Comparison of ENCODE assay signal across 9 cellular contexts in genomic region chr16:3459401-3460090, GRCh38. TPM values are rescaled to one million over a fixed set of nuclear protein-coding genes. Genes with fewer than 3 reads are reported as not detected.
DNase-seq lines count a peak whose midpoint lies in the region; ATAC-seq, FAIRE-seq and TF ChIP-seq lines count a peak whose summit lies in the region.
"Had no signal": no experiment of that assay in that cellular context is flagged by ENCODE, and none has a peak within 500 bp of the region (broad histone marks: within the 10 kb centered on the region; RNA-seq: fewer than 3 reads in every experiment).

No MANE protein-coding gene starts in this region.

- H3K4ac ChIP-seq in H9 (ENCODE audit: low read depth, low read length) = no peak overlapping the region

- no peak overlapping the region for H3K18ac ChIP-seq in H9 (ENCODE audit: insufficient read length, low read depth, low read length)

- no peak overlapping the region for H4K91ac ChIP-seq in H9 (ENCODE audit: insufficient read length, low read depth, low read length)

- H2BK120ac ChIP-seq in H9 (ENCODE audit: low read depth, low read length, poor library complexity, severe bottlenecking) = no peak overlapping the region

- no peak for FAIRE-seq in small intestine (lab: Jason Lieb, UNC)

- H2BK15ac ChIP-seq in H9 (ENCODE audit: low read depth, low read length) = no peak overlapping the region

- ATAC-seq in WTC11 = no peak; the same call in none of the 2 replicates
- no peak for ATAC-seq in HG03457 (IDR thresholded peaks at IDR 0.05; ENCODE audit: unreplicated experiment)
- no peak for ATAC-seq in GM21717 (IDR thresholded peaks at IDR 0.05; ENCODE audit: unreplicated experiment)

- peak overlapping the region; percentile 90 for H3K4me2 ChIP-seq in H9 (ENCODE audit: insufficient read depth, insufficient read length, low read length)

- no CpG with 5 or more reads among the region's 9 CpGs for WGBS in H9 (ENCODE audit: extremely low coverage, insufficient read length, low lambda C conversion rate)
- 10 to 44% (median 27%) methylated on average over 9 of the region's 9 CpGs for WGBS in small intestine, 3 donors

- H3K4me3 Mint-ChIP-seq in H9 (peak overlapping the region; percentile 92 to 96), WTC11 (peak overlapping the region; percentile 87), glutamatergic neuron (ENCODE audit: unreplicated experiment) (peak overlapping the region; percentile 90)

- peaks cover 8% of the 10 kb centered on the region for H3K23me2 ChIP-seq in H9 (ENCODE audit: insufficient read length, low read depth, low read length, poor library complexity, severe bottlenecking)

- no peak overlapping the region for H3K23ac ChIP-seq in H9 (ENCODE audit: insufficient read length, low read depth, low read length)

- TF ChIP-seq CTCF in H9 (conservative IDR thresholded peaks at IDR 0.05) (no peak), WTC11 (IDR thresholded peaks at IDR 0.05) (no peak), glutamatergic neuron (IDR thresholded peaks at IDR 0.05; ENCODE audit: partially characterized antibody, unreplicated experiment) (no peak)

- no peaks in the 10 kb centered on the region for H3K27me3 ChIP-seq in H9 (ENCODE audit: insufficient read depth, low read length)
- H3K27me3 ChIP-seq in small intestine (ENCODE audit: control insufficient read depth in 2 of 2, insufficient read depth in 2 of 2, low read length in 2 of 2) = no peaks in the 10 kb centered on the region

- H3K27me3 Mint-ChIP-seq in H9 (ENCODE audit: low read depth) (no peaks in the 10 kb centered on the region), WTC11 (ENCODE audit: low read depth) (no peaks in the 10 kb centered on the region; the same call in 1 of the 2 replicates), glutamatergic neuron (ENCODE audit: unreplicated experiment) (peaks cover 11% of the 10 kb centered on the region)

- no peak overlapping the region for H2BK5ac ChIP-seq in H9 (ENCODE audit: insufficient read length, low read length)

- H3K27ac Mint-ChIP-seq in H9 = peak overlapping the region; percentile 3 to 95 (median 32); a peak in 2 of 7 replicates
- peak overlapping the region; percentile 71 for H3K27ac Mint-ChIP-seq in WTC11
- H3K27ac Mint-ChIP-seq in glutamatergic neuron (ENCODE audit: unreplicated experiment) = peak overlapping the region; percentile 35

- no peak overlapping the region for H2BK12ac ChIP-seq in H9 (ENCODE audit: insufficient read length, low read depth, low read length)

- CTCF ChIA-PET in WTC11 (lab: Charles Lee) = no interaction called here

- no peak overlapping the region for H2AFZ ChIP-seq in H9 (ENCODE audit: low read length)

- no peak overlapping the region for H3K14ac ChIP-seq in H9 (ENCODE audit: insufficient read depth, low read length)

- no peak overlapping the region for H4K5ac ChIP-seq in H9 (ENCODE audit: insufficient read length, low read depth, low read length)

- no peaks in the 10 kb centered on the region for H4K20me1 ChIP-seq in H9 (ENCODE audit: control insufficient read depth, insufficient read depth, insufficient read length)

- H3K9me3 Mint-ChIP-seq in H9 (no peaks in the 10 kb centered on the region), WTC11 (no peaks in the 10 kb centered on the region), glutamatergic neuron (ENCODE audit: unreplicated experiment) (peaks cover 12% of the 10 kb centered on the region)

- peaks cover 24% of the 10 kb centered on the region for H3K79me2 ChIP-seq in H9 (ENCODE audit: insufficient read depth, low read length)

- H3K4me1 Mint-ChIP-seq in H9 = peaks cover 38 to 41% of the 10 kb centered on the region in 2 experiments
- peaks cover 43% of the 10 kb centered on the region for H3K4me1 Mint-ChIP-seq in WTC11
- peaks cover 28% of the 10 kb centered on the region for H3K4me1 Mint-ChIP-seq in glutamatergic neuron (ENCODE audit: low read depth, unreplicated experiment)

- H3K56ac ChIP-seq in H9 (ENCODE audit: insufficient read length, low read depth, low read length) = no peak overlapping the region

- H3K36me3 Mint-ChIP-seq in H9 (ENCODE audit: insufficient read depth in 1 of 3, low read depth in 3 of 3) (no peaks in the 10 kb centered on the region; a peak in 1 of 7 replicates), WTC11 (no peaks in the 10 kb centered on the region), glutamatergic neuron (ENCODE audit: unreplicated experiment) (no peaks in the 10 kb centered on the region)

- H3K79me1 ChIP-seq in H9 (ENCODE audit: insufficient read depth, low read depth, low read length, poor library complexity, severe bottlenecking) = peaks cover 7% of the 10 kb centered on the region

- H3K4me1 ChIP-seq in H9 (ENCODE audit: insufficient read depth, low read length) = peaks cover 8% of the 10 kb centered on the region; the same call in 1 of the 2 replicates
- H3K4me1 ChIP-seq in small intestine (ENCODE audit: control insufficient read depth in 2 of 2, insufficient read depth in 1 of 2, low read depth in 1 of 2, low read length in 1 of 2) = peaks cover 0 to 23% of the 10 kb centered on the region in 2 donors

- no peaks in the 10 kb centered on the region for H3K9me3 ChIP-seq in H9 (ENCODE audit: control insufficient read depth, low read depth, low read length)
- no peaks in the 10 kb centered on the region for H3K9me3 ChIP-seq in small intestine (ENCODE audit: control insufficient read depth, low read depth)

- POLR2A ChIA-PET in WTC11 (lab: Charles Lee) = no interaction called here

- no peak overlapping the region for H4K8ac ChIP-seq in H9 (replicated peaks; ENCODE audit: insufficient read length, low read depth, low read length)

- no peak overlapping the region for H2BK20ac ChIP-seq in H9 (ENCODE audit: low read depth, low read length, poor library complexity, severe bottlenecking)

- no peak overlapping the region for H3K27ac ChIP-seq in H9 (ENCODE audit: insufficient read length, low read depth, low read length)
- peak overlapping the region; percentile 16 to 19 for H3K27ac ChIP-seq in small intestine (ENCODE audit: low read depth in 1 of 2, low read length in 1 of 2)

- no peak overlapping the region for H3K9ac ChIP-seq in H9 (ENCODE audit: extremely low read depth, insufficient read length, low read length)

- no peaks in the 10 kb centered on the region for H3K36me3 ChIP-seq in small intestine (ENCODE audit: control insufficient read depth in 2 of 2, insufficient read depth in 2 of 2, low read length in 2 of 2)

- peak overlapping the region; percentile 10 to 56 for H3K4me3 ChIP-seq in small intestine (ENCODE audit: low read depth in 1 of 2, low read length in 2 of 2)

- H2AK5ac ChIP-seq in H9 (ENCODE audit: insufficient read length, low read length) = no peak overlapping the region

- no peak for DNase-seq in H9
- no peak for DNase-seq in WTC11 (ENCODE audit: low spot score)
- DNase-seq in glutamatergic neuron = no peak
- peak; percentile 49 for DNase-seq in small intestine
- DNase-seq in SW 1271 (lab: John Stamatoyannopoulos, UW) = no peak
- no peak for DNase-seq in Ammon's horn (ENCODE audit: low spot score)

- H3T11ph ChIP-seq in H9 (ENCODE audit: low read length) = no peak overlapping the region

TF ChIP-seq in WTC11, 78 proteins besides CTCF, POLR2A, EP300 and RAD21 (continues in another document):
- no peak for TF ChIP-seq KAT7 (CRISPR knock-in tag; IDR thresholded peaks at IDR 0.05; ENCODE audit: borderline replicate concordance)
- no peak for TF ChIP-seq MLX (CRISPR knock-in tag; IDR thresholded peaks at IDR 0.05)
- TF ChIP-seq SP1 (CRISPR knock-in tag; conservative IDR thresholded peaks at IDR 0.05) = no peak
- no peak for TF ChIP-seq TEAD4 (CRISPR knock-in tag; IDR thresholded peaks at IDR 0.05)
- TF ChIP-seq ZNF396 (CRISPR knock-in tag; IDR thresholded peaks at IDR 0.05; ENCODE audit: borderline replicate concordance) = no peak

RNA-seq across cellular contexts. Expression of gene NAA60, which starts 16.1 kb away (rescaled TPM):
- total RNA-seq in H9 (2021) = 49.3 and 50.4 TPM in 2 replicates
- 44.8 to 50.3 TPM (median 46.4 TPM) in 3 replicates for total RNA-seq in WTC11 (2021)
- 69.9 TPM for total RNA-seq in glutamatergic neuron (ENCODE audit: unreplicated experiment)
- 100 to 1,000 TPM in 1 of 3 donors, 10 to 100 TPM in 2; 51.2 to 102 (median 69.2) TPM for polyA plus RNA-seq in small intestine

RNA-seq across cellular contexts. Expression of gene ZNF597, which starts 16.2 kb away (rescaled TPM):
- total RNA-seq in H9 (2021) (3.4 and 3.5 TPM in 2 replicates), WTC11 (2021) (1.3 to 2.2 TPM (median 1.4 TPM) in 3 replicates), glutamatergic neuron (ENCODE audit: unreplicated experiment) (1.9 TPM)
- under 1 TPM; 0.45 to 0.95 (median 0.81) TPM for polyA plus RNA-seq in small intestine

RNA-seq across cellular contexts. Expression of gene C16orf90, which starts 35.7 kb away (rescaled TPM):
- total RNA-seq in H9 (2021) = not detected in 2 replicates
- not detected in 3 replicates for total RNA-seq in WTC11 (2021)
- total RNA-seq in glutamatergic neuron (ENCODE audit: unreplicated experiment) = not detected
- polyA plus RNA-seq in small intestine = not detected
- total RNA-seq: LHCN-M2 had no signal

RNA-seq across cellular contexts. Expression of gene CLUAP1, which starts 41.3 kb away (rescaled TPM):
- total RNA-seq in H9 (2021) = 10.6 and 13.4 TPM in 2 replicates
- 11.1 to 13.7 TPM (median 12.6 TPM) in 3 replicates for total RNA-seq in WTC11 (2021)
- 15.4 TPM for total RNA-seq in glutamatergic neuron (ENCODE audit: unreplicated experiment)
- polyA plus RNA-seq in small intestine = 10 to 100 TPM in 1 of 3 donors, 1 to 10 TPM in 2; 3.6 to 10.6 (median 4.6) TPM

RNA-seq across cellular contexts. Expression of gene ZNF174, which starts 58.5 kb away (rescaled TPM):
- total RNA-seq in H9 (2021) (10.8 and 11.1 TPM in 2 replicates), WTC11 (2021) (11.3 to 13.8 TPM (median 11.7 TPM) in 3 replicates), glutamatergic neuron (ENCODE audit: unreplicated experiment) (16.3 TPM)
- 1 to 10 TPM; 3.0 to 4.9 (median 4.5) TPM for polyA plus RNA-seq in small intestine
